In genomic region chr9:10562581-10563343, GRCh38 we compare ENCODE assay signal across 1 cellular context.
TF ChIP-seq lines count a peak whose summit lies in the region.

No MANE protein-coding gene starts in this region.

TF ChIP-seq in GM23338, 12 proteins besides CTCF, POLR2A, EP300 and RAD21 (continued from another document):
- TF ChIP-seq, protein P1, sequence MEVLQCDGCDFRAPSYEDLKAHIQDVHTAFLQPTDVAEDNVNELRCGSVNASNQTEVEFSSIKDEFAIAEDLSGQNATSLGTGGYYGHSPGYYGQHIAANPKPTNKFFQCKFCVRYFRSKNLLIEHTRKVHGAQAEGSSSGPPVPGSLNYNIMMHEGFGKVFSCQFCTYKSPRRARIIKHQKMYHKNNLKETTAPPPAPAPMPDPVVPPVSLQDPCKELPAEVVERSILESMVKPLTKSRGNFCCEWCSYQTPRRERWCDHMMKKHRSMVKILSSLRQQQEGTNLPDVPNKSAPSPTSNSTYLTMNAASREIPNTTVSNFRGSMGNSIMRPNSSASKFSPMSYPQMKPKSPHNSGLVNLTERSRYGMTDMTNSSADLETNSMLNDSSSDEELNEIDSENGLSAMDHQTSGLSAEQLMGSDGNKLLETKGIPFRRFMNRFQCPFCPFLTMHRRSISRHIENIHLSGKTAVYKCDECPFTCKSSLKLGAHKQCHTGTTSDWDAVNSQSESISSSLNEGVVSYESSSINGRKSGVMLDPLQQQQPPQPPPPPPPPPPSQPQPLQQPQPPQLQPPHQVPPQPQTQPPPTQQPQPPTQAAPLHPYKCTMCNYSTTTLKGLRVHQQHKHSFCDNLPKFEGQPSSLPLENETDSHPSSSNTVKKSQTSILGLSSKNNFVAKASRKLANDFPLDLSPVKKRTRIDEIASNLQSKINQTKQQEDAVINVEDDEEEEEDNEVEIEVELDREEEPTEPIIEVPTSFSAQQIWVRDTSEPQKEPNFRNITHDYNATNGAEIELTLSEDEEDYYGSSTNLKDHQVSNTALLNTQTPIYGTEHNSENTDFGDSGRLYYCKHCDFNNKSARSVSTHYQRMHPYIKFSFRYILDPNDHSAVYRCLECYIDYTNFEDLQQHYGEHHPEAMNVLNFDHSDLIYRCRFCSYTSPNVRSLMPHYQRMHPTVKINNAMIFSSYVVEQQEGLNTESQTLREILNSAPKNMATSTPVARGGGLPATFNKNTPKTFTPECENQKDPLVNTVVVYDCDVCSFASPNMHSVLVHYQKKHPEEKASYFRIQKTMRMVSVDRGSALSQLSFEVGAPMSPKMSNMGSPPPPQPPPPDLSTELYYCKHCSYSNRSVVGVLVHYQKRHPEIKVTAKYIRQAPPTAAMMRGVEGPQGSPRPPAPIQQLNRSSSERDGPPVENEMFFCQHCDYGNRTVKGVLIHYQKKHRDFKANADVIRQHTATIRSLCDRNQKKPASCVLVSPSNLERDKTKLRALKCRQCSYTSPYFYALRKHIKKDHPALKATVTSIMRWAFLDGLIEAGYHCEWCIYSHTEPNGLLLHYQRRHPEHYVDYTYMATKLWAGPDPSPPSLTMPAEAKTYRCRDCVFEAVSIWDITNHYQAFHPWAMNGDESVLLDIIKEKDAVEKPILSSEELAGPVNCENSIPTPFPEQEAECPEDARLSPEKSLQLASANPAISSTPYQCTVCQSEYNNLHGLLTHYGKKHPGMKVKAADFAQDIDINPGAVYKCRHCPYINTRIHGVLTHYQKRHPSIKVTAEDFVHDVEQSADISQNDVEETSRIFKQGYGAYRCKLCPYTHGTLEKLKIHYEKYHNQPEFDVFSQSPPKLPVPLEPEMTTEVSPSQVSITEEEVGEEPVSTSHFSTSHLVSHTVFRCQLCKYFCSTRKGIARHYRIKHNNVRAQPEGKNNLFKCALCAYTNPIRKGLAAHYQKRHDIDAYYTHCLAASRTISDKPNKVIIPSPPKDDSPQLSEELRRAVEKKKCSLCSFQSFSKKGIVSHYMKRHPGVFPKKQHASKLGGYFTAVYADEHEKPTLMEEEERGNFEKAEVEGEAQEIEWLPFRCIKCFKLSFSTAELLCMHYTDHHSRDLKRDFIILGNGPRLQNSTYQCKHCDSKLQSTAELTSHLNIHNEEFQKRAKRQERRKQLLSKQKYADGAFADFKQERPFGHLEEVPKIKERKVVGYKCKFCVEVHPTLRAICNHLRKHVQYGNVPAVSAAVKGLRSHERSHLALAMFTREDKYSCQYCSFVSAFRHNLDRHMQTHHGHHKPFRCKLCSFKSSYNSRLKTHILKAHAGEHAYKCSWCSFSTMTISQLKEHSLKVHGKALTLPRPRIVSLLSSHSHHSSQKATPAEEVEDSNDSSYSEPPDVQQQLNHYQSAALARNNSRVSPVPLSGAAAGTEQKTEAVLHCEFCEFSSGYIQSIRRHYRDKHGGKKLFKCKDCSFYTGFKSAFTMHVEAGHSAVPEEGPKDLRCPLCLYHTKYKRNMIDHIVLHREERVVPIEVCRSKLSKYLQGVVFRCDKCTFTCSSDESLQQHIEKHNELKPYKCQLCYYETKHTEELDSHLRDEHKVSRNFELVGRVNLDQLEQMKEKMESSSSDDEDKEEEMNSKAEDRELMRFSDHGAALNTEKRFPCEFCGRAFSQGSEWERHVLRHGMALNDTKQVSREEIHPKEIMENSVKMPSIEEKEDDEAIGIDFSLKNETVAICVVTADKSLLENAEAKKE (CRISPR knock-in tag; IDR thresholded peaks at IDR 0.05), result no peak
- TF ChIP-seq POLR2AphosphoS5 (IDR thresholded peaks at IDR 0.05; ENCODE audit: low read depth) (no peak), JUNB (IDR thresholded peaks at IDR 0.05; ENCODE audit: unreplicated experiment) (no peak), EZH2 (IDR thresholded peaks at IDR 0.05; ENCODE audit: low read depth, unreplicated experiment) (no peak), EZH2phosphoT487 (IDR thresholded peaks at IDR 0.05; ENCODE audit: unreplicated experiment) (no peak), CREB1 (CRISPR knock-in tag; IDR thresholded peaks at IDR 0.05; ENCODE audit: low read depth) (no peak), STAT1 (IDR thresholded peaks at IDR 0.05; ENCODE audit: unreplicated experiment) (no peak), REST (IDR thresholded peaks at IDR 0.05; ENCODE audit: unreplicated experiment) (no peak), NANOG (IDR thresholded peaks at IDR 0.05; ENCODE audit: borderline replicate concordance) (no peak), ZNF331 (CRISPR knock-in tag; IDR thresholded peaks at IDR 0.05; ENCODE audit: low read depth) (no peak)
TF ChIP-seq in GM23338: peak in this region for 0.
